In the genomic region with DNA sequence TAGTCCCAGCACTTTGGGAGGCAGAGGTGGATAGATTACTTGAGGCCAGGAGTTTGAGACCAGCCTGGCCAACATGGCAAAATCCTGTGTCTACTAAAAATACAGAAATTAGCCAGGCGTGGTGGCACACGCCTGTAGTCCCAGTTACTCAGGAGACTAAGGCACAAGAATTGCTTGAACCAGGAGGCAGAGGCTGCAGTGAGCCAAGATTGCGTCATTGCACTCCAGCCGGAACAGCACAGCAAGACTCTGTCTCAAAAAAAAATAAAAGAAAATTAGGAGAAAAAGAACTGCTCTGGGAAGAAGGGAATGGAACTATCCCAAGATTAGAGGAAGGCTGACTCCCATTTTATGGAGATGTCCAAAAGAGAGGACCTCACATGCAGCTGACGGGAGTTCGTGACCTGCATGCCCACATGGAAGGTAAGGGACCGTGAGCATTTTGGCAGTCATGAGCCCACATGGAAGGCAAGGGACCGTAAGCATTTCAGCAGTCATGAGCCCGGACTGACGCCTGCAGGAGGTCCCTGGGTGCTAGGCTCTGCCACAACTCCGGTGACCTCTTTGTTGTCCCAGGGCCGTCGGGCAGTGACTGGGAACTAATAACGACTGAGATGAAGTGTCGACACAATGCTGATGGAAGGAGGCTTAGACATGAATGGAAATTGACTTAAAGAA, we compare ENCODE assay signal across 20 cellular contexts. TPM values are rescaled to one million over a fixed set of nuclear protein-coding genes. Genes with fewer than 3 reads are reported as not detected.
DNase-seq lines count a peak whose midpoint lies in the region; ATAC-seq and TF ChIP-seq lines count a peak whose summit lies in the region.
"Had no signal": no experiment of that assay in that cellular context is flagged by ENCODE, and none has a peak within 500 bp of the region (broad histone marks: within the 10 kb centered on the region; RNA-seq: fewer than 3 reads in every experiment).

No MANE protein-coding gene starts in this region.

- H2AFZ ChIP-seq in neuronal stem cell (ENCODE audit: low read length): no peak overlapping the region

- no peaks in the 10 kb centered on the region for H3K79me1 ChIP-seq in neuronal stem cell (ENCODE audit: low read depth, low read length)

- H3K27ac ChIP-seq in body of pancreas: peak overlapping the region in 3 of 4 donors; percentile 61 to 78 (median 72)
- H3K27ac ChIP-seq in neuronal stem cell (replicated peaks; ENCODE audit: low read length): no peak overlapping the region
- H3K27ac ChIP-seq: heart left ventricle had no signal

- intact Hi-C loops in body of pancreas (cut with DNase I): no loop called here

- no peaks in the 10 kb centered on the region for H3K9me3 ChIP-seq in body of pancreas
- peaks cover 0 to 8% of the 10 kb centered on the region in 2 donors for H3K9me3 ChIP-seq in neuronal stem cell (replicated peaks in 1 of 2; ENCODE audit: control insufficient read depth in 2 of 2, insufficient read depth in 1 of 2, low read depth in 1 of 2, low read length in 2 of 2)
- H3K9me3 ChIP-seq: heart left ventricle had no signal

- no peak overlapping the region for H3K14ac ChIP-seq in neuronal stem cell (ENCODE audit: low read length)

- no peak overlapping the region for H3K4me2 ChIP-seq in neuronal stem cell (ENCODE audit: insufficient read depth, low read length, poor library complexity, severe bottlenecking)

- WGBS in body of pancreas, 2 donors: 64 to 74% methylated on average over 14 to 15 of the region's 15 CpGs
- no CpG with 5 or more reads among the region's 15 CpGs for WGBS in neuronal stem cell (ENCODE audit: extremely low coverage in 2 of 2, insufficient read length in 2 of 2, insufficient replicate concordance in 1 of 2), 2 donors

- H4K8ac ChIP-seq in neuronal stem cell (ENCODE audit: low read depth, low read length): no peak overlapping the region

- H3K4ac ChIP-seq in neuronal stem cell (ENCODE audit: low read length): peak overlapping the region; percentile 2

- H2BK12ac ChIP-seq in neuronal stem cell (ENCODE audit: low read length): no peak overlapping the region

- TF ChIP-seq CTCF in body of pancreas (IDR thresholded peaks at IDR 0.05): no peak

- H2BK120ac ChIP-seq in neuronal stem cell (ENCODE audit: low read depth, low read length): no peak overlapping the region

- peak; percentile 49 for DNase-seq in activated effector memory CD4-positive, alpha-beta T cell treated with anti-CD3 and anti-CD28 coated beads, Interleukin-2, amount 50 U/mL, for 16 hours
- no peak for DNase-seq in activated effector memory CD4-positive, alpha-beta T cell treated with Interleukin-2 at 50 U/mL for 16 hours
- no peak for DNase-seq in body of pancreas
- DNase-seq in neuronal stem cell (ENCODE audit: low spot score): no peak
- no peak for DNase-seq in NCI-H1694 (lab: John Stamatoyannopoulos, UW)
- DNase-seq in 8988T: no peak
- DNase-seq: activated CD4-positive, alpha-beta T cell treated with anti-CD3 and anti-CD28 coated beads, Interleukin-2, amount 50 U/mL, for 4 hours; activated naive CD4-positive, alpha-beta T cell treated with anti-CD3 and anti-CD28 coated beads, Interleukin-2, amount 50 U/mL, for 16 hours; CD4-positive, alpha-beta T cell; DND-41; heart left ventricle; RPMI8226; stimulated activated CD4-positive, alpha-beta T cell treated with anti-CD3 and anti-CD28 coated beads, Interleukin-12 subunit alpha, Interleukin-12 subunit beta, amount 100 ng/mL, for 4 hours; T-cell had no signal

- no peak overlapping the region for H3K23ac ChIP-seq in neuronal stem cell (ENCODE audit: low read depth, low read length, poor library complexity)

- no peak for TF ChIP-seq POLR2A in body of pancreas (IDR thresholded peaks at IDR 0.05)

- H3K36me3 ChIP-seq in body of pancreas (replicated peaks in 1 of 2; ENCODE audit: insufficient read depth in 1 of 2, low read depth in 2 of 2): no peaks in the 10 kb centered on the region
- no peaks in the 10 kb centered on the region for H3K36me3 ChIP-seq in neuronal stem cell (replicated peaks in 1 of 2; ENCODE audit: control insufficient read depth in 2 of 2, insufficient read depth in 2 of 2, low read length in 2 of 2)
- H3K36me3 ChIP-seq: heart left ventricle had no signal

- H2BK5ac ChIP-seq in neuronal stem cell (ENCODE audit: low read length): no peak overlapping the region

- H4K91ac ChIP-seq in neuronal stem cell (ENCODE audit: low read depth, low read length, poor library complexity): no peak overlapping the region

- ATAC-seq in body of pancreas (no peak), esophagus mucosa (no peak), HG02973 (IDR thresholded peaks at IDR 0.05; ENCODE audit: unreplicated experiment) (no peak)
- ATAC-seq: natural killer cell treated with Interleukin-12 subunit alpha and Interleukin-12 subunit beta and Interleukin-15 and Interleukin-18, amount 100 ng/mL, for 72 hours; stimulated activated effector memory CD8-positive, alpha-beta T cell treated with anti-CD3 and anti-CD28 coated beads, Interleukin-12 subunit alpha, Interleukin-12 subunit beta, amount 100 ng/mL, for 72 hours; T-cell had no signal

- no peak overlapping the region for H2BK15ac ChIP-seq in neuronal stem cell (ENCODE audit: low read length)

- H2AK5ac ChIP-seq in neuronal stem cell (ENCODE audit: low read depth, low read length): no peak overlapping the region

- H3K4me1 ChIP-seq in body of pancreas (peaks cover 21% of the 10 kb centered on the region), neuronal stem cell (ENCODE audit: control insufficient read depth in 2 of 2, insufficient read depth in 1 of 2, low read depth in 1 of 2, low read length in 2 of 2) (peaks cover 2 to 6% of the 10 kb centered on the region in 2 donors)

- H3K9ac ChIP-seq in neuronal stem cell (ENCODE audit: low read depth, low read length, poor library complexity): no peak overlapping the region

- no peak overlapping the region for H3K18ac ChIP-seq in neuronal stem cell (ENCODE audit: low read length)

- no peaks in the 10 kb centered on the region for H3K27me3 ChIP-seq in body of pancreas
- no peaks in the 10 kb centered on the region for H3K27me3 ChIP-seq in neuronal stem cell (ENCODE audit: control insufficient read depth in 3 of 3, insufficient read depth in 3 of 3, low read depth in 1 of 3, low read length in 3 of 3)
- H3K27me3 ChIP-seq: heart left ventricle had no signal

- H3K4me3 ChIP-seq in body of pancreas: no peak overlapping the region
- H3K4me3 ChIP-seq in neuronal stem cell (ENCODE audit: low read length in 2 of 2): no peak overlapping the region
- H3K4me3 ChIP-seq: heart left ventricle had no signal

RNA-seq across cellular contexts. Expression of a gene that starts 18.6 kb away (rescaled TPM):
- total RNA-seq in body of pancreas: 10 to 100 TPM in 1 of 2 donors, 1 to 10 TPM in 1; 8.3 to 20.4 TPM
- polyA plus RNA-seq in neuronal stem cell (2013, experiment 1 of 2): 29.3 TPM
- 27.7 TPM for polyA plus RNA-seq in neuronal stem cell (2013, experiment 2 of 2)
- total RNA-seq in esophagus mucosa: 29.6 TPM

RNA-seq across cellular contexts. Expression of a gene that starts 38.1 kb away (rescaled TPM):
- 10 to 100 TPM; 41.0 to 61.6 TPM for total RNA-seq in body of pancreas
- polyA plus RNA-seq in neuronal stem cell (2013, experiment 1 of 2): 17.6 TPM
- polyA plus RNA-seq in neuronal stem cell (2013, experiment 2 of 2): 18.1 TPM
- total RNA-seq in esophagus mucosa: 78.9 TPM

RNA-seq across cellular contexts. Expression of a gene that starts 56.0 kb away (rescaled TPM):
- total RNA-seq in body of pancreas (not detected), esophagus mucosa (not detected)
- 0.03 TPM for polyA plus RNA-seq in neuronal stem cell (2013, experiment 1 of 2)
- not detected for polyA plus RNA-seq in neuronal stem cell (2013, experiment 2 of 2)
- total RNA-seq: CD4-positive, alpha-beta T cell; H4; natural killer cell treated with Interleukin-12 subunit alpha and Interleukin-12 subunit beta and Interleukin-15 and Interleukin-18, amount 100 ng/mL, for 72 hours; renal cortical epithelial cell; T-cell had no signal
